14 cellular contexts compared by ENCODE assay signal in the genomic region with DNA sequence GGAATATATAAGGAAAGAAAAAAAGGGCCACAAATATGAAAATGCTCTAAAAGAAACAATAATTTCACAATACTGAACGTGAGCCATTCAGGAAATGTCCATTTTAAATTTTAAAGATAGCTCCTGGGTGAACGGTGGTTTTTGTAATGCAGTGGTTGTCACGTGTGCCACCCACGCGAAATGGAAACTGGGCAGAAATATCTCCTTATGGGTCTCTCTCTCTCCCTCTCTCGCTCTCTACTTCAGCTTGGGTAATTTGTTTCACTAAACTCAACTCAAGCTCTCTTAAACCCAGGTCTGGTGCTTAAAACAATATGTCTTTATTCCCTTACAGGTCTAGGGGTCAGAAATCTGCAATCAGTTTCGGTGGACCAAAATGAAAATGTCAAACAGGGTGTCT.
DNase-seq lines count a peak whose midpoint lies in the region; ATAC-seq and TF ChIP-seq lines count a peak whose summit lies in the region.
"Had no signal": no experiment of that assay in that cellular context is flagged by ENCODE, and none has a peak within 500 bp of the region (broad histone marks: within the 10 kb centered on the region; RNA-seq: fewer than 3 reads in every experiment).

No MANE protein-coding gene starts in this region.

- no peaks in the 10 kb centered on the region for H3K36me3 Mint-ChIP-seq in T-cell

- H3K4me3 ChIP-seq in GM12865 (ENCODE audit: low read depth, low read length): no peak overlapping the region
- no peak overlapping the region for H3K4me3 ChIP-seq in hepatocyte
- no peak overlapping the region for H3K4me3 ChIP-seq in mucosa of descending colon
- H3K4me3 ChIP-seq: adrenal gland, right lobe of liver had no signal

- H3K27ac Mint-ChIP-seq in T-cell: peak overlapping the region in 1 of 2 donors; percentile 92

- POLR2A ChIA-PET in T-cell (lab: Charles Lee): interaction anchor here in 1 of 2 donors (0.5 kb wide), 1 partner anchor 104 kb away, joined by 3 read pairs; a partner anchor contains a TSS

- peak in 1 of 4 experiments; percentile 20 for ATAC-seq in T-cell (replicated peaks in 1 of 4)
- ATAC-seq in mucosa of descending colon: no peak
- ATAC-seq: activated CD4-positive, CD25-positive, alpha-beta regulatory T cell treated with anti-CD3 and anti-CD28 coated beads, Interleukin-2, amount 50 U/mL, for 24 hours; effector memory CD8-positive, alpha-beta T cell; right lobe of liver had no signal

- no peaks in the 10 kb centered on the region for H3K9me3 ChIP-seq in hepatocyte (ENCODE audit: low read depth)
- H3K9me3 ChIP-seq in mucosa of descending colon: no peaks in the 10 kb centered on the region
- H3K9me3 ChIP-seq: adrenal gland, right lobe of liver had no signal

- peak overlapping the region in 2 of 3 donors; percentile 42 to 89 for H3K4me3 Mint-ChIP-seq in T-cell

- TF ChIP-seq CTCF in GM12865 (IDR thresholded peaks at IDR 0.05; ENCODE audit: insufficient read depth, low read depth, low read length, missing control alignments) (no peak), GM20000 (IDR thresholded peaks at IDR 0.05; ENCODE audit: extremely low read depth, missing control alignments) (no peak), hepatocyte (IDR thresholded peaks at IDR 0.05; ENCODE audit: poor library complexity) (no peak), mucosa of descending colon (IDR thresholded peaks at IDR 0.05) (no peak)

- peaks cover 20 to 34% (median 20%) of the 10 kb centered on the region in 3 donors for H3K4me1 Mint-ChIP-seq in T-cell

- H3K4me2 ChIP-seq in hepatocyte: peak overlapping the region; percentile 44

- H3K9me2 ChIP-seq in hepatocyte (replicated peaks; ENCODE audit: insufficient read depth): no peaks in the 10 kb centered on the region

- CTCF ChIA-PET in T-cell (lab: Charles Lee): interaction anchor here in 1 of 2 donors (1.6 kb wide), 1 partner anchor 34 kb away, joined by 3 read pairs; no protein-coding TSS in a partner anchor

- intact Hi-C loops in mucosa of descending colon (cut with DNase I, micrococcal nuclease): loop anchor here in 1 of 2 donors (10.0 kb wide), 1 partner anchor 247 kb away; no protein-coding TSS in a partner anchor

- H3K27ac ChIP-seq in hepatocyte: no peak overlapping the region
- H3K27ac ChIP-seq: adrenal gland, right lobe of liver had no signal

- peaks cover 4 to 7% of the 10 kb centered on the region in 2 donors for H3K27me3 Mint-ChIP-seq in T-cell

- no peak overlapping the region for H2AFZ ChIP-seq in hepatocyte

- DNase-seq in GM12865 (ENCODE audit: low read depth) (peak; percentile 47), GM20000 (ENCODE audit: low spot score) (peak; percentile 65), T-cell (peak in 3 of 34 experiments; percentile 18 to 24 (median 21)), hepatocyte (ENCODE audit: low spot score) (no peak), NCI-H2196 treated with DMSO at 0.1 percent for 48 hours (lab: John Stamatoyannopoulos, UW; ENCODE audit: unreplicated experiment) (no peak), mucosa of descending colon (no peak), A172 (ENCODE audit: low spot score) (no peak)
- DNase-seq: adrenal gland, Calu3, NCI-H2227 treated with DMSO at 0.1 percent for 48 hours, right lobe of liver, SHP77 had no signal

- no peaks in the 10 kb centered on the region for H3K9me3 Mint-ChIP-seq in T-cell
- H3K9me3 Mint-ChIP-seq: effector memory CD8-positive, alpha-beta T cell had no signal

- WGBS in hepatocyte (ENCODE audit: low lambda C conversion rate, missing lambda C conversion rate): 76% methylated on average over 7 of the region's 7 CpGs

- H3K27me3 ChIP-seq in hepatocyte: no peaks in the 10 kb centered on the region

- no peaks in the 10 kb centered on the region for H3K36me3 ChIP-seq in hepatocyte (replicated peaks; ENCODE audit: insufficient read depth, low read depth)
- no peaks in the 10 kb centered on the region for H3K36me3 ChIP-seq in mucosa of descending colon (ENCODE audit: low read depth)
- H3K36me3 ChIP-seq: adrenal gland, right lobe of liver had no signal

- H3K79me2 ChIP-seq in hepatocyte: no peaks in the 10 kb centered on the region

- H4K20me1 ChIP-seq in hepatocyte (ENCODE audit: insufficient read depth, poor library complexity, severe bottlenecking): no peaks in the 10 kb centered on the region

- H3K4me1 ChIP-seq in hepatocyte (ENCODE audit: insufficient read depth) (no peaks in the 10 kb centered on the region), mucosa of descending colon (ENCODE audit: low read depth) (peaks cover 7% of the 10 kb centered on the region)
- H3K4me1 ChIP-seq: adrenal gland, right lobe of liver had no signal

Comparison
In these comparisons a context has a peak if more than half of its experiments do, and no peak if none do; other contexts are left out.
1. DNase-seq: peak in GM12865 (single experiment) and GM20000 (single experiment); none in hepatocyte (single experiment), NCI-H2196 treated with DMSO at 0.1 percent for 48 hours (single experiment), mucosa of descending colon (0 of 3) and A172 (single experiment).